Comparison of ENCODE assay signal across 8 cellular contexts in genomic region chr12:56128669-56129209, GRCh38. TPM values are rescaled to one million over a fixed set of nuclear protein-coding genes. Genes with fewer than 3 reads are reported as not detected.
DNase-seq lines count a peak whose midpoint lies in the region; ATAC-seq and TF ChIP-seq lines count a peak whose summit lies in the region.

No MANE protein-coding gene starts in this region.

- no peak for TF ChIP-seq POLR2A in spleen (IDR thresholded peaks at IDR 0.05)

- CTCF ChIA-PET in Calu3 (lab: Charles Lee): interaction anchor here (0.6 to 4.8 kb wide), 11 partner anchors 10 to 1012 kb away, joined by 3 to 25 read pairs (median 4); partner anchors contain the start of genes ANKRD52, MYL6B, RNF41 and SMARCC2

- no peaks in the 10 kb centered on the region for H3K9me3 Mint-ChIP-seq in Calu3 (ENCODE audit: low read depth, unreplicated experiment)

- under 1% methylated on average over 21 of the region's 21 CpGs for WGBS in HUES64
- WGBS in spleen, 5 donors: 0 to 1% (median 0%) methylated on average over 21 of the region's 21 CpGs

- TF ChIP-seq CTCF in Calu3 (IDR thresholded peaks at IDR 0.05; ENCODE audit: unreplicated experiment): no peak
- TF ChIP-seq CTCF in spleen (IDR thresholded peaks at IDR 0.05 in 8 of 11, conservative IDR thresholded peaks at IDR 0.05 in 3 of 11): no peak
- no peak for TF ChIP-seq CTCF in GM13976 (IDR thresholded peaks at IDR 0.05; ENCODE audit: borderline replicate concordance, control extremely low read depth, extremely low read depth, insufficient read depth, missing control alignments)

- H3K4me3 ChIP-seq in HUES64 (ENCODE audit: low read length): peak overlapping the region; percentile 97
- H3K4me3 ChIP-seq in iPS-15b (ENCODE audit: low read depth, low read length): peak overlapping the region; percentile 93
- peak overlapping the region; percentile 50 to 94 (median 79) for H3K4me3 ChIP-seq in spleen

- H3K27ac Mint-ChIP-seq in Calu3 (ENCODE audit: unreplicated experiment): peak overlapping the region; percentile 72

- peak overlapping the region; percentile 98 for H3K4me3 Mint-ChIP-seq in Calu3 (ENCODE audit: low read depth, unreplicated experiment)

- H3K9ac ChIP-seq in HUES64 (ENCODE audit: low read depth, low read length): peak overlapping the region; percentile 89
- H3K9ac ChIP-seq in iPS-15b (ENCODE audit: low read depth, low read length): peak overlapping the region; percentile 74

- H3K27ac ChIP-seq in HUES64 (ENCODE audit: low read depth, low read length) (peak overlapping the region; percentile 86), spleen (peak overlapping the region; percentile 82 to 94 (median 90))

- DNase-seq in Calu3 (no peak), amniotic stem cell (lab: John Stamatoyannopoulos, UW) (peak; percentile 11), spleen (peak; percentile 85), GM13976 (ENCODE audit: low spot score) (no peak), NCI-H748 (lab: John Stamatoyannopoulos, UW; ENCODE audit: unreplicated experiment) (no peak)

- H3K4me1 Mint-ChIP-seq in Calu3 (ENCODE audit: low read depth, unreplicated experiment): peaks cover 35% of the 10 kb centered on the region

- intact Hi-C loops in Calu3 (cut with micrococcal nuclease; ENCODE audit: unreplicated experiment) (loop anchor here (10.0 kb wide), 1 partner anchor 336 kb away; the partner anchor contains the start of gene SPRYD4), spleen (cut with DNase I; ENCODE audit: low total_unique reads) (no loop called here)

- no TSS peak for BruUV-seq in Calu3 (replicated peaks; lab: Mats Ljungman, UMichigan)

- peaks cover 62% of the 10 kb centered on the region for H3K36me3 Mint-ChIP-seq in Calu3 (ENCODE audit: insufficient read depth, unreplicated experiment)

- no peak for ATAC-seq in GM18909 (IDR thresholded peaks at IDR 0.05; ENCODE audit: poor library complexity, unreplicated experiment)

- no peaks in the 10 kb centered on the region for H3K27me3 ChIP-seq in HUES64 (ENCODE audit: insufficient read depth, low read length)
- no peaks in the 10 kb centered on the region for H3K27me3 ChIP-seq in iPS-15b (ENCODE audit: control insufficient read depth, insufficient read depth, low read length)
- no peaks in the 10 kb centered on the region for H3K27me3 ChIP-seq in spleen (replicated peaks in 1 of 7)

- H3K9me3 ChIP-seq in HUES64 (ENCODE audit: insufficient read depth, low read depth, low read length) (no peaks in the 10 kb centered on the region), iPS-15b (ENCODE audit: control insufficient read depth, insufficient read depth, low read length) (no peaks in the 10 kb centered on the region), spleen (no peaks in the 10 kb centered on the region)

- H3K27me3 Mint-ChIP-seq in Calu3 (ENCODE audit: unreplicated experiment): no peaks in the 10 kb centered on the region

- H3K4me1 ChIP-seq in HUES64 (ENCODE audit: insufficient read depth, low read length) (peaks cover 16% of the 10 kb centered on the region), iPS-15b (ENCODE audit: control insufficient read depth, insufficient read depth, low read length) (peaks cover 12% of the 10 kb centered on the region), spleen (peaks cover 37 to 85% (median 61%) of the 10 kb centered on the region in 6 donors)

- H3K36me3 ChIP-seq in HUES64 (ENCODE audit: insufficient read depth, low read length): peaks cover 34% of the 10 kb centered on the region
- H3K36me3 ChIP-seq in iPS-15b (ENCODE audit: control insufficient read depth, insufficient read depth, low read length): peaks cover 25% of the 10 kb centered on the region
- peaks cover 0 to 40% (median 34%) of the 10 kb centered on the region in 6 donors for H3K36me3 ChIP-seq in spleen

- in situ Hi-C loops in GM13976 (cut with MboI; ENCODE audit: low sequenced_read_pairs, unreplicated experiment): no loop called here

RNA-seq across cellular contexts. Expression of gene ESYT1, which starts 0.7 kb away (rescaled TPM):
- total RNA-seq in Calu3 (2022) (72.7 and 91.1 TPM in 2 replicates), spleen (100 to 1,000 TPM in 6 of 7 donors, 10 to 100 TPM in 1; 89.0 to 112 (median 107) TPM)
- 72.0 TPM for polyA plus RNA-seq in HUES64 (2013, experiment 1 of 2)
- 70.5 TPM for polyA plus RNA-seq in HUES64 (2013, experiment 2 of 2)
- polyA plus RNA-seq in spleen: 10 to 100 TPM; 20.2 to 39.8 (median 33.2) TPM

RNA-seq across cellular contexts. Expression of gene ZC3H10, which starts 10.7 kb away (rescaled TPM):
- total RNA-seq in Calu3 (2022) (6.6 and 8.2 TPM in 2 replicates), spleen (10 to 100 TPM in 4 of 7 donors, 1 to 10 TPM in 3; 7.4 to 13.6 (median 10.5) TPM)
- polyA plus RNA-seq in HUES64 (2013, experiment 1 of 2): 3.6 TPM
- 3.9 TPM for polyA plus RNA-seq in HUES64 (2013, experiment 2 of 2)
- polyA plus RNA-seq in spleen: 1 to 10 TPM; 1.5 to 4.0 (median 2.5) TPM

RNA-seq across cellular contexts. Expression of gene RPL41, which starts 12.3 kb away (rescaled TPM):
- 2,379 and 2,426 TPM in 2 replicates for total RNA-seq in Calu3 (2022)
- 4,327 TPM for polyA plus RNA-seq in HUES64 (2013, experiment 1 of 2)
- polyA plus RNA-seq in HUES64 (2013, experiment 2 of 2): 4,532 TPM
- total RNA-seq in spleen: 1,000 to 10,000 TPM; 2,138 to 3,021 (median 2,534) TPM
- 1,000 to 10,000 TPM; 7,053 to 9,352 (median 7,491) TPM for polyA plus RNA-seq in spleen

RNA-seq across cellular contexts. Expression of gene MYL6B, which starts 23.6 kb away (rescaled TPM):
- 52.4 and 53.7 TPM in 2 replicates for total RNA-seq in Calu3 (2022)
- 119 TPM for polyA plus RNA-seq in HUES64 (2013, experiment 1 of 2)
- polyA plus RNA-seq in HUES64 (2013, experiment 2 of 2): 134 TPM
- total RNA-seq in spleen: 100 to 1,000 TPM in 1 of 7 donors, 10 to 100 TPM in 6; 17.1 to 101 (median 35.7) TPM
- 10 to 100 TPM; 50.1 to 69.1 (median 57.0) TPM for polyA plus RNA-seq in spleen

RNA-seq across cellular contexts. Expression of gene PA2G4, which starts 24.4 kb away (rescaled TPM):
- total RNA-seq in Calu3 (2022) (229 and 233 TPM in 2 replicates), spleen (10 to 100 TPM; 70.5 to 92.8 (median 78.0) TPM)
- polyA plus RNA-seq in HUES64 (2013, experiment 1 of 2): 241 TPM
- polyA plus RNA-seq in HUES64 (2013, experiment 2 of 2): 231 TPM
- 10 to 100 TPM; 52.8 to 74.1 (median 71.0) TPM for polyA plus RNA-seq in spleen

Comparison
In these comparisons a context has a peak if more than half of its experiments do, and no peak if none do; other contexts are left out.
1. DNase-seq: peak in amniotic stem cell (single experiment) and spleen (single experiment); none in Calu3 (single experiment), GM13976 (single experiment) and NCI-H748 (single experiment).
2. Peak in every context shown above with its lines, with median percentiles within 50 percentile points of each other: H3K4me3 ChIP-seq.